ENCODE assay signal across 8 cellular contexts in genomic region chr21:27502801-27503200, GRCh38.
"Had no signal": no experiment of that assay in that cellular context is flagged by ENCODE, and none has a peak within 500 bp of the region (broad histone marks: within the 10 kb centered on the region; RNA-seq: fewer than 3 reads in every experiment).

No MANE protein-coding gene starts in this region.

- H3K4me1 Mint-ChIP-seq: IgD-negative memory B cell had no signal

- H3K4me3 Mint-ChIP-seq: IgD-negative memory B cell had no signal

- H3K27ac Mint-ChIP-seq: IgD-negative memory B cell had no signal

- FAIRE-seq: HepG2, HTR-8/SVneo, K562 had no signal

- H3K27ac ChIP-seq: HL-60 had no signal

- H3K36me3 Mint-ChIP-seq: IgD-negative memory B cell had no signal

- H3K4me3 ChIP-seq: K562 had no signal

- DNase-seq: IMR-90, KBM-7, KG1 had no signal

- H3K27me3 Mint-ChIP-seq: IgD-negative memory B cell had no signal
